ENCODE assay signal across 18 cellular contexts in the genomic region with DNA sequence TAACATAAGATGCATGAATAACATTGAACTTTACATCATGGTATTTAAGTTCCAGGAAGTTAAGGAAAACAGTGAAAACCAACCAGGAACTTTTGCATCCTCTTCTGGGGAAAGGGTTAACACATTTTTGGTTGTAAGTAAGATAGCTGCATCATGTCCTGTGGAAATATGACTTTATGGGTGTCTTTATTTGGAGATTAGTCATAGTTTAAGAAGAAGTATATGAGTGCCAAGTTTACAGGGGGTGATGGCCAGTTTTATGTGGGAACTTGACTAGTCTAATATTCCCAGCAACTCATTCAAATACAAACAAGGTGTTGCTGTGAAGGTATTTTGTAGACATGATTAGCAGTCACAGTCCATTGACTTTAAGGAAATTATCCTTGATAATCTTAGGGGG.
DNase-seq lines count a peak whose midpoint lies in the region; ATAC-seq lines count a peak whose summit lies in the region.
"Had no signal": no experiment of that assay in that cellular context is flagged by ENCODE, and none has a peak within 500 bp of the region (broad histone marks: within the 10 kb centered on the region; RNA-seq: fewer than 3 reads in every experiment).

No MANE protein-coding gene starts in this region.

- no peaks in the 10 kb centered on the region for H3K36me3 ChIP-seq in ACC112 (ENCODE audit: insufficient read depth, low read length)
- H3K36me3 ChIP-seq: Peyer's patch had no signal

- DNase-seq in NCI-H226 (peak; percentile 29), dermis blood vessel endothelial cell (peak; percentile 81), glomerular visceral epithelial cell (ENCODE audit: extremely low spot score) (peak; percentile 8), UCSD-AML1 (lab: John Stamatoyannopoulos, UW; ENCODE audit: unreplicated experiment) (no peak), G401 (ENCODE audit: low spot score) (no peak)
- DNase-seq: EL, HFFc6, NCI-H1092, NCI-H146, NCI-H2081, NCI-H524, Peyer's patch, SHP77, SK-N-SH had no signal

- ATAC-seq in GM18873 (IDR thresholded peaks at IDR 0.05; ENCODE audit: low FRiP score, unreplicated experiment) (no peak), GM18858 (IDR thresholded peaks at IDR 0.05; ENCODE audit: unreplicated experiment) (no peak)

- no peaks in the 10 kb centered on the region for H3K79me2 ChIP-seq in ACC112 (ENCODE audit: control insufficient read depth, insufficient read depth, low read length, unreplicated experiment)

- in situ Hi-C loops in G401 (cut with HindIII; ENCODE audit: low sequenced_read_pairs): no loop called here

- H3K4me3 ChIP-seq in ACC112 (ENCODE audit: low read depth, low read length): no peak overlapping the region
- H3K4me3 ChIP-seq: Peyer's patch had no signal

- no peaks in the 10 kb centered on the region for H3K27me3 ChIP-seq in ACC112 (ENCODE audit: insufficient read depth, low read length)
- H3K27me3 ChIP-seq: Peyer's patch had no signal

- peak overlapping the region; percentile 44 for H3K27ac ChIP-seq in ACC112 (ENCODE audit: low read depth, low read length)
- H3K27ac ChIP-seq: HL-60, Peyer's patch had no signal

- no peak overlapping the region for H2AFZ ChIP-seq in ACC112 (ENCODE audit: low read length, unreplicated experiment)

- H3K4me1 ChIP-seq in ACC112 (ENCODE audit: control insufficient read depth, insufficient read depth, low read length, unreplicated experiment): peaks cover 9% of the 10 kb centered on the region
- H3K4me1 ChIP-seq: Peyer's patch had no signal

Comparison
In these comparisons a context has a peak if more than half of its experiments do, and no peak if none do; other contexts are left out.
1. DNase-seq: peak in NCI-H226 (single experiment), dermis blood vessel endothelial cell (single experiment) and glomerular visceral epithelial cell (single experiment); none in UCSD-AML1 (single experiment) and G401 (single experiment).